Comparison of ENCODE assay signal across 1 cellular context in the genomic region with DNA sequence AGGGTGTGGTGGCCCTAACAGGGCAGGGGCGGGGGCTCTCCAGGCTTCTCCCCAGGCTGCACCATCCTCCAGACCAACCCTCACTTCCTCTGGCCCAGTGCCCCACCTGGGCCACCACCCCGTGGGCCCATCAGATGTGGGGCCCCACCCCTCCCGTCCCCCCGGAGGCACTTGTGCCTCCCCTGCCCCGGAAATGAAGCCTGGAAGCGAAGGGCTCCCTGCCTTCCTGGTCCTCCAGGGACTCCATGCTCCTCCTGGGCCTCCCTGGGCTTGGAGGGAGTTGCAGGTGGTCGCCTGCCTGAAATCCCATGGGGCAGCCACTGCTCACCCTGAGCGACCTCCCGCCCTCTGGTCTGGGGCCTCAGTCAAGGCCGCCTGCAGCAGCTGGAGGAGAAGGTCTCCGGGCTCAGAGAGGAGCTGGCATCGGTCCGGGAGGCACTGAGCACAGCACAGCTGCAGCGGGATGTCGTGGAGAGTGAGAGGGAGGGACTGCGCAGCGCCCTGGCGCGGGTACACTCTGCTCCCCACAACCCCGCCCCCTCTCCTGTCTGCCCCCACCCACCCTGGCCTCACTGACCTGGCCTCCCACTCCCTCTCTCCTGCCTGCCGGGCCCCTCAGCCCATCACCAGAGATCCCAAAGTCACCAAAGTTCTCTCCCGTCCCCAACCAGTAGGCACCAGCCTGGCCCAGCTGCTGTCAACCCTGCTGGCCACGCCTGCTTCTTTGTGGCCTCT.
TF ChIP-seq lines count a peak whose summit lies in the region.

No MANE protein-coding gene starts in this region.

TF ChIP-seq in IMR-90, 13 proteins besides CTCF, POLR2A, EP300 and RAD21:
- TF ChIP-seq RCOR1 (IDR thresholded peaks at IDR 0.05; ENCODE audit: insufficient replicate concordance, low read length): no peak
- no peak for TF ChIP-seq MAFK (IDR thresholded peaks at IDR 0.05; ENCODE audit: low read depth, low read length)
- TF ChIP-seq, protein P1, sequence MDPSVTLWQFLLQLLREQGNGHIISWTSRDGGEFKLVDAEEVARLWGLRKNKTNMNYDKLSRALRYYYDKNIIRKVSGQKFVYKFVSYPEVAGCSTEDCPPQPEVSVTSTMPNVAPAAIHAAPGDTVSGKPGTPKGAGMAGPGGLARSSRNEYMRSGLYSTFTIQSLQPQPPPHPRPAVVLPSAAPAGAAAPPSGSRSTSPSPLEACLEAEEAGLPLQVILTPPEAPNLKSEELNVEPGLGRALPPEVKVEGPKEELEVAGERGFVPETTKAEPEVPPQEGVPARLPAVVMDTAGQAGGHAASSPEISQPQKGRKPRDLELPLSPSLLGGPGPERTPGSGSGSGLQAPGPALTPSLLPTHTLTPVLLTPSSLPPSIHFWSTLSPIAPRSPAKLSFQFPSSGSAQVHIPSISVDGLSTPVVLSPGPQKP (IDR thresholded peaks at IDR 0.05; ENCODE audit: borderline replicate concordance, low read depth, low read length): no peak
- no peak for TF ChIP-seq RFX5 (IDR thresholded peaks at IDR 0.05; ENCODE audit: low read depth, low read length)
- no peak for TF ChIP-seq NFE2L2 (IDR thresholded peaks at IDR 0.05; ENCODE audit: low read depth, low read length)
- TF ChIP-seq CHD1 (IDR thresholded peaks at IDR 0.05; ENCODE audit: low read depth, low read length): no peak
- no peak for TF ChIP-seq SMC3 (IDR thresholded peaks at IDR 0.05; ENCODE audit: low read depth, low read length)
- TF ChIP-seq, protein P2, sequence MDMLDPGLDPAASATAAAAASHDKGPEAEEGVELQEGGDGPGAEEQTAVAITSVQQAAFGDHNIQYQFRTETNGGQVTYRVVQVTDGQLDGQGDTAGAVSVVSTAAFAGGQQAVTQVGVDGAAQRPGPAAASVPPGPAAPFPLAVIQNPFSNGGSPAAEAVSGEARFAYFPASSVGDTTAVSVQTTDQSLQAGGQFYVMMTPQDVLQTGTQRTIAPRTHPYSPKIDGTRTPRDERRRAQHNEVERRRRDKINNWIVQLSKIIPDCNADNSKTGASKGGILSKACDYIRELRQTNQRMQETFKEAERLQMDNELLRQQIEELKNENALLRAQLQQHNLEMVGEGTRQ (IDR thresholded peaks at IDR 0.05; ENCODE audit: low read depth, low read length): no peak
- no peak for TF ChIP-seq BHLHE40 (IDR thresholded peaks at IDR 0.05; ENCODE audit: low read depth, low read length)
- no peak for TF ChIP-seq MXI1 (IDR thresholded peaks at IDR 0.05; ENCODE audit: borderline replicate concordance, low read depth, low read length)
- no peak for TF ChIP-seq MAZ (IDR thresholded peaks at IDR 0.05; ENCODE audit: borderline replicate concordance, low read depth, low read length)
- no peak for TF ChIP-seq CEBPB (IDR thresholded peaks at IDR 0.05; ENCODE audit: low read depth, low read length)
- no peak for TF ChIP-seq FOS (IDR thresholded peaks at IDR 0.05; ENCODE audit: low read depth, low read length)
TF ChIP-seq in IMR-90: peak in this region for 0.
